Comparison of ENCODE assay signal across 21 cellular contexts in the genomic region with DNA sequence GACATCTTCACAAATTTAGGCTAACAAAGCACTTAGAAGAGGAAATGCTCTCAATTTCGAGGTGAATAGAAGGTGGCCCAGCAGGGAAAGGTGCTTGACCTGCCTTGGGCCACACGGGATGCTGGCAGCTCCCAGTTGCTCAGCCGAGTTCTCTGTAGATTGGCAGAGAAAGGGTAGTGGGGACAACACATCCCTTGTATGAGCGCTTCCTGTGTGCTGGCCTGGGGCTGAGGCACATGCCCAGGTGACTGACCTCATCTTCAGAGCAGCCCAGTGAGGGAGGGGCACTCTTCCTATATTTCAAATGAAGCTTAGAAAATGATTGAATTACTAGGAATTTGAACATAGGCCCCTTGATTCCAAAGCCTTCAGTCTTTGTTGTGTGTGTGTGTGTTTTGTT. TPM values are rescaled to one million over a fixed set of nuclear protein-coding genes. Genes with fewer than 3 reads are reported as not detected.
DNase-seq lines count a peak whose midpoint lies in the region; ATAC-seq, FAIRE-seq and TF ChIP-seq lines count a peak whose summit lies in the region.
"Had no signal": no experiment of that assay in that cellular context is flagged by ENCODE, and none has a peak within 500 bp of the region (broad histone marks: within the 10 kb centered on the region; RNA-seq: fewer than 3 reads in every experiment).

No MANE protein-coding gene starts in this region.

- no peak overlapping the region for H4K12ac ChIP-seq in trophoblast cell (ENCODE audit: low read depth, low read length)

- no peaks in the 10 kb centered on the region for H3K9me2 ChIP-seq in GM23248 (ENCODE audit: insufficient read depth)

- H3K36me3 Mint-ChIP-seq in activated CD8-positive, alpha-beta T cell treated with anti-CD3 and anti-CD28 coated beads for 36 hours (ENCODE audit: low read depth), result peaks cover 12% of the 10 kb centered on the region
- peaks cover 24% of the 10 kb centered on the region for H3K36me3 Mint-ChIP-seq in activated CD8-positive, alpha-beta T cell treated with anti-CD3 and anti-CD28 coated beads, Interleukin-2, amount 10 ng/mL, durations not matched to agents 7 days and 5 days (ENCODE audit: low read depth)
- H3K36me3 Mint-ChIP-seq in astrocyte (ENCODE audit: low read depth, unreplicated experiment), result peaks cover 29% of the 10 kb centered on the region

- POLR2A ChIA-PET in activated CD8-positive, alpha-beta T cell treated with anti-CD3 and anti-CD28 coated beads for 36 hours (lab: Charles Lee), result no interaction called here
- POLR2A ChIA-PET in activated CD8-positive, alpha-beta T cell treated with anti-CD3 and anti-CD28 coated beads, Interleukin-2, amount 10 ng/mL, durations not matched to agents 7 days and 5 days (lab: Charles Lee), result no interaction called here

- H3K4me2 ChIP-seq in GM23248 (ENCODE audit: unreplicated experiment) (no peak overlapping the region), astrocyte (ENCODE audit: low read length) (no peak overlapping the region), trophoblast cell (ENCODE audit: low read length) (no peak overlapping the region)
- H3K4me2 ChIP-seq: KMS-11 had no signal

- no peak overlapping the region for H2BK12ac ChIP-seq in trophoblast cell (ENCODE audit: low read length)

- peaks cover 36% of the 10 kb centered on the region for H3F3A ChIP-seq in GM23248 (ENCODE audit: insufficient read depth)

- in situ Hi-C loops in GM23248 (cut with MboI), result no loop called here

- no peak overlapping the region for H3K23ac ChIP-seq in trophoblast cell (ENCODE audit: low read length)

- CTCF ChIA-PET in activated CD8-positive, alpha-beta T cell treated with anti-CD3 and anti-CD28 coated beads for 36 hours (lab: Charles Lee), result interaction anchor here (0.9 to 1.5 kb wide), 2 partner anchors 20 to 188 kb away, joined by 3 to 4 read pairs; a partner anchor contains a TSS
- CTCF ChIA-PET in activated CD8-positive, alpha-beta T cell treated with anti-CD3 and anti-CD28 coated beads, Interleukin-2, amount 10 ng/mL, durations not matched to agents 7 days and 5 days (lab: Charles Lee), result interaction anchor here (2.0 to 3.1 kb wide), 2 partner anchors 15 to 188 kb away, joined by 6 to 14 read pairs; no protein-coding TSS in a partner anchor

- H3K4me3 ChIP-seq in GM23248 (no peak overlapping the region), astrocyte (ENCODE audit: insufficient read depth, low read depth, low read length) (no peak overlapping the region), trophoblast cell (ENCODE audit: low read depth, low read length) (no peak overlapping the region)

- H3K27ac ChIP-seq in GM23248 (peak overlapping the region; percentile 19; the same call in 1 of the 2 replicates), astrocyte (ENCODE audit: low read depth, low read length) (peak overlapping the region; percentile 39), trophoblast cell (ENCODE audit: low read depth, low read length) (no peak overlapping the region)
- H3K27ac ChIP-seq: HL-60, KMS-11 had no signal

- H2BK5ac ChIP-seq in trophoblast cell (ENCODE audit: low read depth, low read length, poor library complexity), result no peak overlapping the region

- peak overlapping the region; percentile 30 for H3K27ac Mint-ChIP-seq in activated CD8-positive, alpha-beta T cell treated with anti-CD3 and anti-CD28 coated beads for 36 hours
- H3K27ac Mint-ChIP-seq in activated CD8-positive, alpha-beta T cell treated with anti-CD3 and anti-CD28 coated beads, Interleukin-2, amount 10 ng/mL, durations not matched to agents 7 days and 5 days, result no peak overlapping the region
- no peak overlapping the region for H3K27ac Mint-ChIP-seq in astrocyte (ENCODE audit: unreplicated experiment)

- no peak for TF ChIP-seq CTCF in activated CD8-positive, alpha-beta T cell treated with anti-CD3 and anti-CD28 coated beads for 36 hours (IDR thresholded peaks at IDR 0.05)
- TF ChIP-seq CTCF in astrocyte (IDR thresholded peaks at IDR 0.05; ENCODE audit: insufficient read depth, low read depth, low read length), result no peak

- no peaks in the 10 kb centered on the region for H3K9me3 Mint-ChIP-seq in activated CD8-positive, alpha-beta T cell treated with anti-CD3 and anti-CD28 coated beads for 36 hours
- H3K9me3 Mint-ChIP-seq in activated CD8-positive, alpha-beta T cell treated with anti-CD3 and anti-CD28 coated beads, Interleukin-2, amount 10 ng/mL, durations not matched to agents 7 days and 5 days (ENCODE audit: insufficient read depth), result no peaks in the 10 kb centered on the region
- H3K9me3 Mint-ChIP-seq in astrocyte (ENCODE audit: unreplicated experiment), result no peaks in the 10 kb centered on the region
- H3K9me3 Mint-ChIP-seq: CD4-positive, CD25-positive, alpha-beta regulatory T cell had no signal

- FAIRE-seq in astrocyte (lab: Jason Lieb, UNC), result no peak
- FAIRE-seq: H54 had no signal

- no peaks in the 10 kb centered on the region for H4K20me1 ChIP-seq in GM23248 (ENCODE audit: insufficient read depth)
- H4K20me1 ChIP-seq in astrocyte (ENCODE audit: insufficient read depth, low read length), result peaks cover 91% of the 10 kb centered on the region

- H3K4ac ChIP-seq in trophoblast cell (ENCODE audit: low read depth, low read length), result peak overlapping the region; percentile 15

- no peak overlapping the region for H2AK5ac ChIP-seq in trophoblast cell (ENCODE audit: low read length)

- H3K27me3 ChIP-seq in GM23248 (replicated peaks; ENCODE audit: insufficient read depth) (no peaks in the 10 kb centered on the region), astrocyte (ENCODE audit: insufficient read depth, low read length) (no peaks in the 10 kb centered on the region), trophoblast cell (ENCODE audit: insufficient read depth, low read length) (no peaks in the 10 kb centered on the region)
- H3K27me3 ChIP-seq: BE2C had no signal

- H3K79me2 ChIP-seq in GM23248 (ENCODE audit: insufficient read depth), result peaks cover 92% of the 10 kb centered on the region
- peaks cover 78% of the 10 kb centered on the region for H3K79me2 ChIP-seq in astrocyte (ENCODE audit: insufficient read depth, low read length)
- H3K79me2 ChIP-seq in trophoblast cell (ENCODE audit: control insufficient read depth, insufficient read depth, low read length, poor library complexity), result peaks cover 7% of the 10 kb centered on the region

- H3K9me3 ChIP-seq in GM23248 (ENCODE audit: low read depth) (no peaks in the 10 kb centered on the region), astrocyte (ENCODE audit: insufficient read depth, low read depth, low read length) (no peaks in the 10 kb centered on the region), trophoblast cell (ENCODE audit: insufficient read depth, low read depth, low read length) (no peaks in the 10 kb centered on the region)
- H3K9me3 ChIP-seq: BE2C had no signal

- H3K79me1 ChIP-seq in trophoblast cell (ENCODE audit: low read length), result peaks cover 17% of the 10 kb centered on the region

- H3K36me3 ChIP-seq in GM23248 (ENCODE audit: low read depth), result peaks cover 21% of the 10 kb centered on the region
- peaks cover 36% of the 10 kb centered on the region for H3K36me3 ChIP-seq in astrocyte (ENCODE audit: insufficient read depth, low read length)
- peaks cover 33 to 39% of the 10 kb centered on the region in 2 experiments for H3K36me3 ChIP-seq in trophoblast cell (ENCODE audit: control insufficient read depth in 1 of 2, insufficient read depth in 2 of 2, low read length in 2 of 2)

- H3K4me3 Mint-ChIP-seq in activated CD8-positive, alpha-beta T cell treated with anti-CD3 and anti-CD28 coated beads for 36 hours, result no peak overlapping the region
- no peak overlapping the region for H3K4me3 Mint-ChIP-seq in activated CD8-positive, alpha-beta T cell treated with anti-CD3 and anti-CD28 coated beads, Interleukin-2, amount 10 ng/mL, durations not matched to agents 7 days and 5 days
- no peak overlapping the region for H3K4me3 Mint-ChIP-seq in astrocyte (ENCODE audit: unreplicated experiment)
- H3K4me3 Mint-ChIP-seq: CD4-positive, CD25-positive, alpha-beta regulatory T cell had no signal

- no peak overlapping the region for H2AFZ ChIP-seq in GM23248
- H2AFZ ChIP-seq in astrocyte (ENCODE audit: low read depth, low read length), result no peak overlapping the region
- no peak overlapping the region for H2AFZ ChIP-seq in trophoblast cell (ENCODE audit: insufficient read depth, low read length, poor library complexity)

- H4K8ac ChIP-seq in trophoblast cell (ENCODE audit: low read depth, low read length), result no peak overlapping the region

- H3K9ac ChIP-seq in GM23248, result no peak overlapping the region
- no peak overlapping the region for H3K9ac ChIP-seq in astrocyte (ENCODE audit: low read length)
- H3K9ac ChIP-seq in trophoblast cell (ENCODE audit: low read length), result no peak overlapping the region
- H3K9ac ChIP-seq: KMS-11 had no signal

- no peaks in the 10 kb centered on the region for H3K27me3 Mint-ChIP-seq in activated CD8-positive, alpha-beta T cell treated with anti-CD3 and anti-CD28 coated beads for 36 hours
- no peaks in the 10 kb centered on the region for H3K27me3 Mint-ChIP-seq in activated CD8-positive, alpha-beta T cell treated with anti-CD3 and anti-CD28 coated beads, Interleukin-2, amount 10 ng/mL, durations not matched to agents 7 days and 5 days (ENCODE audit: low read depth)
- H3K27me3 Mint-ChIP-seq in astrocyte (ENCODE audit: low read depth, unreplicated experiment), result no peaks in the 10 kb centered on the region

- H3K4me1 ChIP-seq in GM23248 (ENCODE audit: insufficient read depth) (peaks cover 46% of the 10 kb centered on the region), astrocyte (ENCODE audit: insufficient read depth, low read length) (peaks cover 43% of the 10 kb centered on the region), trophoblast cell (ENCODE audit: control insufficient read depth in 1 of 2, insufficient read depth in 2 of 2, low read length in 2 of 2) (peaks cover 37 to 38% of the 10 kb centered on the region in 2 experiments)

- 83 to 86% methylated on average over 4 of the region's 4 CpGs for WGBS in GM23248 (ENCODE audit: low coverage in 1 of 2, low lambda C conversion rate in 2 of 2, missing lambda C conversion rate in 2 of 2), 2 experiments
- WGBS in trophoblast cell (ENCODE audit: extremely low coverage, insufficient coverage, insufficient read length), result no CpG with 5 or more reads among the region's 4 CpGs

- H3K14ac ChIP-seq in trophoblast cell (ENCODE audit: low read length), result no peak overlapping the region

- H2BK120ac ChIP-seq in trophoblast cell (ENCODE audit: insufficient read depth, low read length, poor library complexity), result no peak overlapping the region

- H3K18ac ChIP-seq in trophoblast cell (ENCODE audit: low read length), result no peak overlapping the region

- H4K91ac ChIP-seq in trophoblast cell (ENCODE audit: low read depth, low read length), result no peak overlapping the region

- no peak for DNase-seq in activated CD8-positive, alpha-beta T cell treated with anti-CD3 and anti-CD28 coated beads for 36 hours
- no peak for DNase-seq in activated CD8-positive, alpha-beta T cell treated with anti-CD3 and anti-CD28 coated beads, Interleukin-2, amount 10 ng/mL, durations not matched to agents 7 days and 5 days
- DNase-seq in GM23248, result no peak
- no peak for DNase-seq in astrocyte (ENCODE audit: low read depth)
- no peak for DNase-seq in trophoblast cell
- DNase-seq in activated T-cell treated with anti-CD3 and anti-CD28 coated beads, Interleukin-2, amount 50 U/mL, for 48 hours, result no peak
- DNase-seq in amygdala (lab: John Stamatoyannopoulos, UW), result no peak
- DNase-seq: 8988T; BE2C; CD4-positive, CD25-positive, alpha-beta regulatory T cell; COR-L47; DMS 273 treated with DMSO at 0.1 percent for 48 hours; DND-41; NCI-H187 treated with DMSO at 0.1 percent for 48 hours; NCI-H2227 treated with DMSO at 0.1 percent for 48 hours; NCI-H524; NCI-H82 had no signal

- ATAC-seq in activated CD8-positive, alpha-beta T cell treated with anti-CD3 and anti-CD28 coated beads for 36 hours, result no peak
- no peak for ATAC-seq in activated CD8-positive, alpha-beta T cell treated with anti-CD3 and anti-CD28 coated beads, Interleukin-2, amount 10 ng/mL, durations not matched to agents 7 days and 5 days
- ATAC-seq in HG02798 (IDR thresholded peaks at IDR 0.05; ENCODE audit: poor library complexity, unreplicated experiment), result no peak

- intact Hi-C loops in activated CD8-positive, alpha-beta T cell treated with anti-CD3 and anti-CD28 coated beads for 36 hours (cut with micrococcal nuclease), result no loop called here

- peaks cover 3% of the 10 kb centered on the region for H3K4me1 Mint-ChIP-seq in activated CD8-positive, alpha-beta T cell treated with anti-CD3 and anti-CD28 coated beads for 36 hours (ENCODE audit: low read depth)
- peaks cover 2% of the 10 kb centered on the region for H3K4me1 Mint-ChIP-seq in activated CD8-positive, alpha-beta T cell treated with anti-CD3 and anti-CD28 coated beads, Interleukin-2, amount 10 ng/mL, durations not matched to agents 7 days and 5 days (ENCODE audit: low read depth)
- peaks cover 46% of the 10 kb centered on the region for H3K4me1 Mint-ChIP-seq in astrocyte (ENCODE audit: low read depth, unreplicated experiment)

RNA-seq across cellular contexts. Expression of a gene that starts 20.2 kb away (rescaled TPM):
- 10 to 100 TPM; 13.4 to 14.3 TPM for total RNA-seq in activated CD8-positive, alpha-beta T cell treated with anti-CD3 and anti-CD28 coated beads for 36 hours
- total RNA-seq in activated CD8-positive, alpha-beta T cell treated with anti-CD3 and anti-CD28 coated beads, Interleukin-2, amount 10 ng/mL, durations not matched to agents 7 days and 5 days, result 10 to 100 TPM; 14.2 to 14.7 TPM
- total RNA-seq in GM23248 (2014; rRNA removed; shearing (Covaris generic)), result 18.1 and 20.0 TPM in 2 replicates
- 88.2 and 99.5 TPM in 2 replicates for polyA plus RNA-seq in GM23248 (2016; fragmentation: Nextera tagmentation; extraction: Ambion mirVana)
- total RNA-seq in astrocyte, result 68.4 and 71.6 TPM in 2 replicates
- 85.0 and 88.8 TPM in 2 replicates for polyA plus RNA-seq in trophoblast cell (2013)

RNA-seq across cellular contexts. Expression of a gene that starts 54.5 kb away (rescaled TPM):
- 10 to 100 TPM; 10.7 TPM for total RNA-seq in activated CD8-positive, alpha-beta T cell treated with anti-CD3 and anti-CD28 coated beads for 36 hours
- 10 to 100 TPM; 15.9 to 17.6 TPM for total RNA-seq in activated CD8-positive, alpha-beta T cell treated with anti-CD3 and anti-CD28 coated beads, Interleukin-2, amount 10 ng/mL, durations not matched to agents 7 days and 5 days
- total RNA-seq in GM23248 (2014; rRNA removed; shearing (Covaris generic)), result 9.9 and 10.9 TPM in 2 replicates
- polyA plus RNA-seq in GM23248 (2016; fragmentation: Nextera tagmentation; extraction: Ambion mirVana), result 6.6 and 8.5 TPM in 2 replicates
- 101 and 102 TPM in 2 replicates for total RNA-seq in astrocyte
- polyA plus RNA-seq in trophoblast cell (2013), result 62.9 and 65.6 TPM in 2 replicates
